8 cellular contexts compared by ENCODE assay signal in genomic region chrX:37905436-37906147, GRCh38. TPM values are rescaled to one million over a fixed set of nuclear protein-coding genes. Genes with fewer than 3 reads are reported as not detected.
DNase-seq lines count a peak whose midpoint lies in the region; ATAC-seq and TF ChIP-seq lines count a peak whose summit lies in the region.

No MANE protein-coding gene starts in this region.

- peaks cover 0 to 3% (median 0%) of the 10 kb centered on the region in 11 donors for H3K9me3 Mint-ChIP-seq in naive thymus-derived CD4-positive, alpha-beta T cell

- in situ Hi-C loops in GM23248 (cut with MboI) (loop anchor here (25.0 kb wide), 1 partner anchor 407 kb away; no protein-coding TSS in a partner anchor), KBM-7 (cut with MboI; ENCODE audit: low pct_unique_long_range_greater_than_20kb, low sequenced_read_pairs) (no loop called here)

- H3K4me1 Mint-ChIP-seq in naive thymus-derived CD4-positive, alpha-beta T cell, result peaks cover 0 to 6% (median 0%) of the 10 kb centered on the region in 7 donors

- peaks cover 17 to 32% (median 25%) of the 10 kb centered on the region in 5 donors for H3K27me3 Mint-ChIP-seq in naive thymus-derived CD4-positive, alpha-beta T cell

- no peak overlapping the region for H3K4me2 ChIP-seq in GM23248 (ENCODE audit: unreplicated experiment)
- no peak overlapping the region for H3K4me2 ChIP-seq in OCI-LY7 (ENCODE audit: low read length)

- H3K27ac Mint-ChIP-seq in naive thymus-derived CD4-positive, alpha-beta T cell, result no peak overlapping the region

- no peaks in the 10 kb centered on the region for H3K79me2 ChIP-seq in GM23248 (ENCODE audit: insufficient read depth)
- no peaks in the 10 kb centered on the region for H3K79me2 ChIP-seq in OCI-LY7 (ENCODE audit: insufficient read depth, low read depth, low read length)

- H3F3A ChIP-seq in GM23248 (ENCODE audit: insufficient read depth), result no peaks in the 10 kb centered on the region

- H3K9me2 ChIP-seq in GM23248 (ENCODE audit: insufficient read depth), result no peaks in the 10 kb centered on the region
- no peaks in the 10 kb centered on the region for H3K9me2 ChIP-seq in OCI-LY7 (ENCODE audit: insufficient read depth, low read length)

- H2AFZ ChIP-seq in GM23248 (no peak overlapping the region), OCI-LY7 (ENCODE audit: low read length) (no peak overlapping the region)

- no peaks in the 10 kb centered on the region; the same call in 1 of the 2 replicates for H3K27me3 ChIP-seq in GM23248 (replicated peaks; ENCODE audit: insufficient read depth)
- peaks cover 0 to 3% of the 10 kb centered on the region in 2 donors for H3K27me3 ChIP-seq in naive thymus-derived CD4-positive, alpha-beta T cell (ENCODE audit: control insufficient read depth in 2 of 2, insufficient read depth in 2 of 2, low read length in 2 of 2)

- H3K9ac ChIP-seq in GM23248, result no peak overlapping the region

- peaks cover 0 to 4% (median 0%) of the 10 kb centered on the region in 5 donors for H3K36me3 Mint-ChIP-seq in naive thymus-derived CD4-positive, alpha-beta T cell

- intact Hi-C loops in naive thymus-derived CD4-positive, alpha-beta T cell (cut with micrococcal nuclease), result no loop called here
- intact Hi-C loops in OCI-LY7 (cut with micrococcal nuclease; ENCODE audit: unreplicated experiment), result no loop called here

- no peaks in the 10 kb centered on the region for H4K20me1 ChIP-seq in GM23248 (ENCODE audit: insufficient read depth)
- no peaks in the 10 kb centered on the region for H4K20me1 ChIP-seq in OCI-LY7 (ENCODE audit: insufficient read depth, low read length)

- 0 to 5% methylated on average over 4 to 9 of the region's 36 CpGs for WGBS in GM23248 (ENCODE audit: low coverage in 1 of 2, low lambda C conversion rate in 2 of 2, missing lambda C conversion rate in 2 of 2), 2 experiments

- BruUV-seq in OCI-LY7 (replicated peaks; lab: Mats Ljungman, UMichigan), result no TSS peak

- H3K9me3 ChIP-seq in GM23248 (ENCODE audit: low read depth), result no peaks in the 10 kb centered on the region
- H3K9me3 ChIP-seq in naive thymus-derived CD4-positive, alpha-beta T cell (ENCODE audit: control insufficient read depth in 2 of 3, low read length in 3 of 3), result no peaks in the 10 kb centered on the region
- H3K9me3 ChIP-seq in OCI-LY7 (ENCODE audit: low read length), result no peaks in the 10 kb centered on the region

- peak; percentile 23 for DNase-seq in GM23248
- peak; percentile 62 for DNase-seq in NCI-H345 (lab: John Stamatoyannopoulos, UW)
- peak; percentile 0 for DNase-seq in dermis blood vessel endothelial cell
- DNase-seq in naive thymus-derived CD4-positive, alpha-beta T cell, result no peak
- no peak for DNase-seq in NCI-H774 (lab: John Stamatoyannopoulos, UW)
- no peak for DNase-seq in KBM-7
- DNase-seq in OCI-LY7 (ENCODE audit: low spot score), result no peak

- H3K4me3 ChIP-seq in GM23248, result peak overlapping the region; percentile 32; the same call in 1 of the 2 replicates
- H3K4me3 ChIP-seq in naive thymus-derived CD4-positive, alpha-beta T cell (ENCODE audit: low read length), result no peak overlapping the region
- H3K4me3 ChIP-seq in OCI-LY7 (ENCODE audit: low read depth, low read length, poor library complexity, severe bottlenecking), result no peak overlapping the region

- no peaks in the 10 kb centered on the region for H3K4me1 ChIP-seq in GM23248 (ENCODE audit: insufficient read depth)
- H3K4me1 ChIP-seq in naive thymus-derived CD4-positive, alpha-beta T cell (ENCODE audit: control insufficient read depth in 2 of 2, insufficient read depth in 2 of 2, low read length in 2 of 2), result no peaks in the 10 kb centered on the region
- no peaks in the 10 kb centered on the region for H3K4me1 ChIP-seq in OCI-LY7 (ENCODE audit: insufficient read depth, low read length, poor library complexity, severe bottlenecking)

- peak overlapping the region in 6 of 10 donors; percentile 7 to 57 (median 40) for H3K4me3 Mint-ChIP-seq in naive thymus-derived CD4-positive, alpha-beta T cell

- POLR2A ChIA-PET in naive thymus-derived CD4-positive, alpha-beta T cell (lab: Charles Lee), result no interaction called here
- POLR2A ChIA-PET in OCI-LY7 (lab: Charles Lee), result no interaction called here

- ATAC-seq in naive thymus-derived CD4-positive, alpha-beta T cell, result no peak
- ATAC-seq in GM19452 (IDR thresholded peaks at IDR 0.05; ENCODE audit: unreplicated experiment), result no peak

- CTCF ChIA-PET in naive thymus-derived CD4-positive, alpha-beta T cell (lab: Charles Lee), result no interaction called here
- CTCF ChIA-PET in OCI-LY7 (lab: Charles Lee; ENCODE audit: unreplicated experiment), result no interaction called here

- no peak for TF ChIP-seq CTCF in OCI-LY7 (conservative IDR thresholded peaks at IDR 0.05; ENCODE audit: low read length)

- H3K27ac ChIP-seq in GM23248, result no peak overlapping the region
- H3K27ac ChIP-seq in naive thymus-derived CD4-positive, alpha-beta T cell (ENCODE audit: low read depth, low read length), result no peak overlapping the region
- H3K27ac ChIP-seq in OCI-LY7 (ENCODE audit: low read depth, low read length, poor library complexity, severe bottlenecking), result no peak overlapping the region

- H3K36me3 ChIP-seq in GM23248 (ENCODE audit: low read depth), result no peaks in the 10 kb centered on the region
- H3K36me3 ChIP-seq in naive thymus-derived CD4-positive, alpha-beta T cell (ENCODE audit: control insufficient read depth in 2 of 3, insufficient read depth in 3 of 3, low read length in 3 of 3), result no peaks in the 10 kb centered on the region
- no peaks in the 10 kb centered on the region for H3K36me3 ChIP-seq in OCI-LY7 (ENCODE audit: insufficient read depth, low read length)

RNA-seq across cellular contexts. Expression of gene DYNLT3, which starts 58.2 kb away (rescaled TPM):
- 43.4 and 46.3 TPM in 2 replicates for total RNA-seq in GM23248 (2014; rRNA removed; shearing (Covaris generic))
- polyA plus RNA-seq in GM23248 (2016; fragmentation: Nextera tagmentation; extraction: Ambion mirVana), result 64.3 and 65.4 TPM in 2 replicates
- total RNA-seq in dermis blood vessel endothelial cell (31.0 and 34.0 TPM in 2 replicates), OCI-LY7 (2022) (18.6 and 21.8 TPM in 2 replicates)
- total RNA-seq in naive thymus-derived CD4-positive, alpha-beta T cell, result 10 to 100 TPM; 13.8 to 39.3 (median 25.8) TPM
- polyA plus RNA-seq in naive thymus-derived CD4-positive, alpha-beta T cell, result 10 to 100 TPM; 23.1 to 42.1 TPM
- total RNA-seq in OCI-LY7 (2014; rRNA removed; shearing (Covaris generic)), result 0.08 and 0.73 TPM in 2 replicates

Comparison
In these comparisons a context has a peak if more than half of its experiments do, and no peak if none do; other contexts are left out.
1. DNase-seq: peak in GM23248 (single experiment), NCI-H345 (single experiment) and dermis blood vessel endothelial cell (single experiment); none in naive thymus-derived CD4-positive, alpha-beta T cell (0 of 9), NCI-H774 (single experiment), KBM-7 (single experiment) and OCI-LY7 (single experiment).